ENCODE assay signal across 11 cellular contexts in genomic region chr11:37657645-37658044, GRCh38.
A peak's percentile ranks its signal among the peaks of the same experiment; 100 is the strongest.
DNase-seq lines count a peak whose midpoint lies in the region; ATAC-seq and TF ChIP-seq lines count a peak whose summit lies in the region.
"Had no signal": no experiment of that assay in that cellular context is flagged by ENCODE, and none has a peak within 500 bp of the region (broad histone marks: within the 10 kb centered on the region; RNA-seq: fewer than 3 reads in every experiment).

No MANE protein-coding gene starts in this region.

- H3K4me3 ChIP-seq in adipocyte (ENCODE audit: low read length): no peak overlapping the region

- no peak overlapping the region for H3K9ac ChIP-seq in adipocyte (ENCODE audit: low read length)
- H3K9ac ChIP-seq: KMS-11, parathyroid adenoma had no signal

- DNase-seq in COLO829 (ENCODE audit: low spot score) (peak; percentile 13), adipocyte (ENCODE audit: low read depth) (peak; percentile 58), iris pigment epithelial cell (ENCODE audit: low read depth) (peak; percentile 13), SKM-1 (lab: John Stamatoyannopoulos, UW; ENCODE audit: unreplicated experiment) (no peak), sciatic nerve (ENCODE audit: low spot score) (no peak), AG20443 (ENCODE audit: low spot score) (no peak)
- DNase-seq: RPMI8226 had no signal

- H3K27me3 ChIP-seq in adipocyte (replicated peaks; ENCODE audit: control insufficient read depth, insufficient read depth, low read length): no peaks in the 10 kb centered on the region

- peak; percentile 34; the same call in 1 of the 2 replicates for TF ChIP-seq RAD21 in Ishikawa (IDR thresholded peaks at IDR 0.05; ENCODE audit: low read depth)

- H3K4me1 ChIP-seq in adipocyte (ENCODE audit: control insufficient read depth, insufficient read depth, low read length): no peaks in the 10 kb centered on the region
- H3K4me1 ChIP-seq: parathyroid adenoma had no signal

- no peak for ATAC-seq in sciatic nerve
- ATAC-seq in GM21390 (IDR thresholded peaks at IDR 0.05; ENCODE audit: unreplicated experiment): no peak

- no peaks in the 10 kb centered on the region for H3K36me3 ChIP-seq in adipocyte (ENCODE audit: control insufficient read depth, insufficient read depth, low read length, severe bottlenecking)

- H3K9me3 ChIP-seq in adipocyte (ENCODE audit: control insufficient read depth, low read length): no peaks in the 10 kb centered on the region

- intact Hi-C loops in sciatic nerve (cut with DNase I): no loop called here

- no peak for TF ChIP-seq EP300 in Ishikawa (IDR thresholded peaks at IDR 0.05; ENCODE audit: borderline replicate concordance)

TF ChIP-seq in Ishikawa, 13 proteins besides CTCF, POLR2A, EP300 and RAD21:
- TF ChIP-seq CEBPB (IDR thresholded peaks at IDR 0.05) (no peak), EGR1 (IDR thresholded peaks at IDR 0.05) (no peak), USF1 (IDR thresholded peaks at IDR 0.05) (no peak), ZBTB7A (IDR thresholded peaks at IDR 0.05; ENCODE audit: low read depth) (no peak), YY1 (IDR thresholded peaks at IDR 0.05; ENCODE audit: low read depth) (no peak), FOXM1 (IDR thresholded peaks at IDR 0.05; ENCODE audit: borderline replicate concordance, low read depth) (no peak), TAF1 (IDR thresholded peaks at IDR 0.05; ENCODE audit: low read depth) (no peak), NFIC (IDR thresholded peaks at IDR 0.05) (no peak), TEAD4 (IDR thresholded peaks at IDR 0.05) (no peak), TCF12 (IDR thresholded peaks at IDR 0.05; ENCODE audit: low read depth) (no peak), MAX (IDR thresholded peaks at IDR 0.05) (no peak), CREB1 (IDR thresholded peaks at IDR 0.05; ENCODE audit: low read depth) (no peak), REST (IDR thresholded peaks at IDR 0.05; ENCODE audit: low read depth) (no peak)

Comparison
In these comparisons a context has a peak if more than half of its experiments do, and no peak if none do; other contexts are left out.
1. DNase-seq: peak in COLO829 (single experiment), adipocyte (single experiment) and iris pigment epithelial cell (single experiment); none in SKM-1 (single experiment), sciatic nerve (single experiment) and AG20443 (single experiment).